In the genomic region with DNA sequence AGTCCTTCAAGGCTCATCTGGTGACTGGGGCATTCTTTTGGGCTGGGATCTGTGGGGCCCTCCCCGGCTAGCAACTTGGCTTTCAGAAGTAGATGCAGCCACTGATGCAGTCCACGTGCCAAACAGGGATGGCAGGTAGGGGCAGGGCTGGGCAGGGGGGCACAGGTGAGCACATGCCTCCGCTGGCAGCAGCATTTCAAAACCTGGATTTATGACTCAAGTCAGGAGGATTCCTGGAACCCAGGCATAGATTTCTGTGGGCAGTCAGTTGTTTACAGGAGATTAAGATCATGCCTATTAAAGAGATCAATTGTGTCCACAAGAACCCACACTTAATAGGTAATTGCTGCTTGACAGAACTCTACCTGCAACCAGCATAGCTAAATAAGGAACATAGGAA, we compare ENCODE assay signal across 17 cellular contexts. TPM values are rescaled to one million over a fixed set of nuclear protein-coding genes. Genes with fewer than 3 reads are reported as not detected.
"Had no signal": no experiment of that assay in that cellular context is flagged by ENCODE, and none has a peak within 500 bp of the region (broad histone marks: within the 10 kb centered on the region; RNA-seq: fewer than 3 reads in every experiment).

No MANE protein-coding gene starts in this region.

- DNase-seq: activated CD4-positive, alpha-beta T cell treated with anti-CD3 and anti-CD28 coated beads, Interleukin-2, amount 10 ng/mL, durations not matched to agents 24 days and 14 days; activated CD8-positive, alpha-beta memory T cell treated with anti-CD3 and anti-CD28 coated beads for 24 hours; activated naive CD4-positive, alpha-beta T cell treated with Interleukin-2 at 50 U/mL for 16 hours; activated naive CD8-positive, alpha-beta T cell treated with anti-CD3 and anti-CD28 coated beads, Interleukin-2, amount 50 U/mL, for 24 hours; hippocampal formation; nucleus accumbens; psoas muscle; sigmoid colon; stimulated activated CD4-positive, alpha-beta T cell treated with anti-CD3 and anti-CD28 coated beads, Interleukin-2, amount 100 ng/mL, for 24 hours; stimulated activated naive CD4-positive, alpha-beta T cell; trophoblast cell had no signal

- H3K36me3 ChIP-seq: ascending aorta, sigmoid colon had no signal

- FAIRE-seq: colon, endothelial cell of umbilical vein had no signal

- H3K27ac ChIP-seq: ascending aorta, psoas muscle, sigmoid colon had no signal

- H3K9me3 ChIP-seq: ascending aorta, psoas muscle, sigmoid colon had no signal

- H3K4me1 ChIP-seq: ascending aorta had no signal

- H3K27me3 ChIP-seq: ascending aorta, sigmoid colon had no signal

- ATAC-seq: activated naive CD8-positive, alpha-beta T cell treated with anti-CD3 and anti-CD28 coated beads, Interleukin-2, amount 50 U/mL, for 24 hours; natural killer cell treated with Interleukin-12 subunit alpha and Interleukin-12 subunit beta and Interleukin-15 and Interleukin-18, amount 100 ng/mL, for 72 hours; psoas muscle; WTC11 had no signal

- H3K4me3 ChIP-seq: ascending aorta, psoas muscle, sigmoid colon had no signal

RNA-seq across cellular contexts. Expression of gene HABP2, which starts 0.8 kb away (rescaled TPM):
- total RNA-seq: activated CD4-positive, alpha-beta T cell treated with anti-CD3 and anti-CD28 coated beads, Interleukin-2, amount 10 ng/mL, durations not matched to agents 24 days and 14 days; ascending aorta; cardiac septum; endothelial cell of umbilical vein; natural killer cell treated with Interleukin-12 subunit alpha and Interleukin-12 subunit beta and Interleukin-15 and Interleukin-18, amount 100 ng/mL, for 72 hours; sigmoid colon had no signal
- polyA plus RNA-seq: sigmoid colon had no signal
